Comparison of ENCODE assay signal across 17 cellular contexts in the genomic region with DNA sequence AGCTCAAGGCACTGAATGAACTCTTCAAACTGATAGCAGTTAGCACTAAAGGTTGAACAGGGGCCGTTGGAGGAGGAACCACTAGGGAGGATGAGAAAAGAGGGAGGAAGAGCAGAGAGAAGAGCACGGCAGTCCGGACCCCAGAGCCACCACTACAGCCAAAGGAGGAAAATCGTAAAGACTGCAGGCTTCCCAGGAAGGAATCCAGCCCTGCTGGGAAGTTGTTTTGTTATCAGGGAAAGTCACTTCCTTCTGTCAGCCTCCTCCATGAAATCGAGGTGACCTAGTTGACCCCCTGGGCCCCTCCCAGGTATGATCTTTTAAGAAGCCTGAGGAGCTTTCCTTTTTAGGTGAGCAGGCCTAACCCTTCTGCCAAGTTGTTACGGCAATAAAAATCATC.
DNase-seq lines count a peak whose midpoint lies in the region; ATAC-seq and TF ChIP-seq lines count a peak whose summit lies in the region.
"Had no signal": no experiment of that assay in that cellular context is flagged by ENCODE, and none has a peak within 500 bp of the region (broad histone marks: within the 10 kb centered on the region; RNA-seq: fewer than 3 reads in every experiment).

No MANE protein-coding gene starts in this region.

- H3K4me1 ChIP-seq in HEK293 (ENCODE audit: control insufficient read depth, insufficient read depth, low read length) = peaks cover 29% of the 10 kb centered on the region
- H3K4me1 ChIP-seq in mesenchymal stem cell (ENCODE audit: control insufficient read depth, insufficient read depth, low read depth, low read length) = peaks cover 8% of the 10 kb centered on the region
- peaks cover 0 to 93% (median 88%) of the 10 kb centered on the region in 4 donors for H3K4me1 ChIP-seq in sigmoid colon

- no peak overlapping the region for H3K9ac ChIP-seq in mesenchymal stem cell (ENCODE audit: low read length)

- no peak overlapping the region for H2BK12ac ChIP-seq in mesenchymal stem cell (ENCODE audit: low read length in 2 of 2)

- H3K27ac ChIP-seq in HEK293 (ENCODE audit: extremely low read depth, low read depth, low read length) (no peak overlapping the region), mesenchymal stem cell (ENCODE audit: low read length, poor library complexity, severe bottlenecking) (no peak overlapping the region), sigmoid colon (peak overlapping the region; percentile 4 to 86 (median 82))
- H3K27ac ChIP-seq: lower lobe of right lung, neutrophil, SJSA1 had no signal

- no peak for TF ChIP-seq CTCF in HEK293 (tag by site-specific recombination; IDR thresholded peaks at IDR 0.05)
- no peak for TF ChIP-seq CTCF in brain (conservative IDR thresholded peaks at IDR 0.05)
- TF ChIP-seq CTCF in sigmoid colon (IDR thresholded peaks at IDR 0.05) = no peak

- H3K4me3 Mint-ChIP-seq in brain = peak overlapping the region in 1 of 5 experiments; percentile 31

- no peaks in the 10 kb centered on the region for H3K27me3 ChIP-seq in mesenchymal stem cell (ENCODE audit: control insufficient read depth in 1 of 2, insufficient read depth in 1 of 2, low read length in 2 of 2)
- no peaks in the 10 kb centered on the region for H3K27me3 ChIP-seq in sigmoid colon
- H3K27me3 ChIP-seq: SJSA1, suprapubic skin had no signal

- H3K27ac Mint-ChIP-seq in brain = peak overlapping the region; percentile 86 to 99 (median 92)

- peaks cover 38% of the 10 kb centered on the region for H3K36me3 Mint-ChIP-seq in brain

- H2AK5ac ChIP-seq in mesenchymal stem cell (ENCODE audit: low read length, severe bottlenecking) = no peak overlapping the region

- no peak overlapping the region for H2BK120ac ChIP-seq in mesenchymal stem cell (ENCODE audit: low read depth, low read length)

- H2BK5ac ChIP-seq in mesenchymal stem cell (ENCODE audit: low read depth, low read length, poor library complexity, severe bottlenecking) = no peak overlapping the region

- no peak for DNase-seq in mesenchymal stem cell
- no peak for DNase-seq in sigmoid colon
- DNase-seq in HuH-7.5 (ENCODE audit: low spot score) = no peak
- DNase-seq in GDM1 (lab: John Stamatoyannopoulos, UW) = no peak
- no peak for DNase-seq in activated gamma-delta T cell treated with Interleukin-2 at 50 U/mL for 16 hours
- DNase-seq: activated effector memory CD4-positive, alpha-beta T cell treated with Interleukin-2 at 50 U/mL for 16 hours; COR-L47; lower lobe of right lung; NCI-H2081; NCI-H524 treated with DMSO at 0.1 percent for 48 hours; stimulated activated CD4-positive, alpha-beta T cell treated with anti-CD3 and anti-CD28 coated beads, Interleukin-4, amount 100 ng/mL, for 1 hour had no signal

- H3K4me3 ChIP-seq in HEK293 (ENCODE audit: low read depth, low read length) (no peak overlapping the region), mesenchymal stem cell (ENCODE audit: insufficient read depth in 1 of 2, low read depth in 1 of 2, low read length in 2 of 2) (no peak overlapping the region), sigmoid colon (no peak overlapping the region)
- H3K4me3 ChIP-seq: lower lobe of right lung, SJSA1, suprapubic skin had no signal

- no peak overlapping the region for H3K4ac ChIP-seq in mesenchymal stem cell (ENCODE audit: low read depth in 1 of 2, low read length in 2 of 2)

- no peaks in the 10 kb centered on the region for H3K9me3 ChIP-seq in HEK293 (ENCODE audit: control insufficient read depth, insufficient read depth, low read depth, low read length)
- no peaks in the 10 kb centered on the region for H3K9me3 ChIP-seq in mesenchymal stem cell (ENCODE audit: control insufficient read depth, low read length)
- no peaks in the 10 kb centered on the region for H3K9me3 ChIP-seq in sigmoid colon
- H3K9me3 ChIP-seq: lower lobe of right lung, neutrophil, SJSA1, suprapubic skin had no signal

- intact Hi-C loops in sigmoid colon (cut with DNase I) = loop anchor here (5.0 to 10.0 kb wide), 2 partner anchors 305 to 418 kb away; no protein-coding TSS in a partner anchor

- no peak overlapping the region for H4K91ac ChIP-seq in mesenchymal stem cell (ENCODE audit: low read length)

- POLR2A ChIA-PET in HEK293 (lab: Yijun Ruan, JAX) = no interaction called here

- CTCF ChIA-PET in HEK293 (lab: Yijun Ruan, JAX) = no interaction called here

- no peak for TF ChIP-seq POLR2A in sigmoid colon (IDR thresholded peaks at IDR 0.05)

- no peak for ATAC-seq in HG03469 (IDR thresholded peaks at IDR 0.05; ENCODE audit: unreplicated experiment)
- ATAC-seq: lower lobe of right lung had no signal

- peaks cover 3% of the 10 kb centered on the region for H3K27me3 Mint-ChIP-seq in brain

- H4K8ac ChIP-seq in mesenchymal stem cell (ENCODE audit: low read length) = peak overlapping the region; percentile 71

- H3K23ac ChIP-seq in mesenchymal stem cell (ENCODE audit: low read length in 2 of 2) = no peak overlapping the region

- no peak overlapping the region for H2BK15ac ChIP-seq in mesenchymal stem cell (ENCODE audit: low read depth, poor library complexity, severe bottlenecking)

- H3K18ac ChIP-seq in mesenchymal stem cell (ENCODE audit: low read depth in 1 of 2, low read length in 2 of 2) = no peak overlapping the region

- H3K14ac ChIP-seq in mesenchymal stem cell (ENCODE audit: low read length in 2 of 2) = no peak overlapping the region

- no peak for TF ChIP-seq EP300 in sigmoid colon (IDR thresholded peaks at IDR 0.05)

- H3K36me3 ChIP-seq in HEK293 (ENCODE audit: control insufficient read depth in 2 of 2, insufficient read depth in 1 of 2, low read length in 2 of 2) (no peaks in the 10 kb centered on the region), mesenchymal stem cell (ENCODE audit: control insufficient read depth in 1 of 2, insufficient read depth in 2 of 2, low read depth in 1 of 2, low read length in 2 of 2) (peaks cover 0 to 9% of the 10 kb centered on the region in 2 experiments), sigmoid colon (peaks cover 0 to 1% (median 0%) of the 10 kb centered on the region in 4 donors)
- H3K36me3 ChIP-seq: neutrophil, SJSA1, suprapubic skin had no signal

- peaks cover 96% of the 10 kb centered on the region for H3K4me1 Mint-ChIP-seq in brain

- 46% methylated on average over 5 of the region's 6 CpGs for WGBS in mesenchymal stem cell
- 18 to 53% methylated on average over 6 of the region's 6 CpGs for whole genome bisulfite sequencing in sigmoid colon, 2 donors

- no peak overlapping the region for H2AFZ ChIP-seq in mesenchymal stem cell (ENCODE audit: low read depth, low read length)

- no peak overlapping the region for H3K4me2 ChIP-seq in mesenchymal stem cell (ENCODE audit: low read length, poor library complexity, severe bottlenecking)

- H3K79me1 ChIP-seq in mesenchymal stem cell (replicated peaks; ENCODE audit: low read length, poor library complexity, severe bottlenecking) = peaks cover 2% of the 10 kb centered on the region

- H3K9me3 Mint-ChIP-seq in brain = peaks cover 0 to 2% (median 0%) of the 10 kb centered on the region in 5 experiments

TF ChIP-seq in HEK293, 187 proteins besides CTCF, POLR2A, EP300 and RAD21:
- TF ChIP-seq KLF17 (tag by site-specific recombination; IDR thresholded peaks at IDR 0.05) (0 out of 2 replicates have a peak, but pooled peaks have one; percentile 31), ZNF777 (tag by site-specific recombination; IDR thresholded peaks at IDR 0.05; ENCODE audit: borderline replicate concordance) (no peak), ZNF292 (tag by site-specific recombination; IDR thresholded peaks at IDR 0.05; ENCODE audit: borderline replicate concordance, low read depth) (no peak), ZNF521 (tag by site-specific recombination; IDR thresholded peaks at IDR 0.05) (no peak), ZIC2 (tag by site-specific recombination; IDR thresholded peaks at IDR 0.05) (peak; percentile 68), ZNF2 (tag by site-specific recombination; IDR thresholded peaks at IDR 0.05) (no peak), ZNF23 (tag by site-specific recombination; IDR thresholded peaks at IDR 0.05; ENCODE audit: borderline replicate concordance) (no peak), ZNF341 (tag by site-specific recombination; IDR thresholded peaks at IDR 0.05; ENCODE audit: low read depth) (peak; percentile 73)
- TF ChIP-seq, protein P1, sequence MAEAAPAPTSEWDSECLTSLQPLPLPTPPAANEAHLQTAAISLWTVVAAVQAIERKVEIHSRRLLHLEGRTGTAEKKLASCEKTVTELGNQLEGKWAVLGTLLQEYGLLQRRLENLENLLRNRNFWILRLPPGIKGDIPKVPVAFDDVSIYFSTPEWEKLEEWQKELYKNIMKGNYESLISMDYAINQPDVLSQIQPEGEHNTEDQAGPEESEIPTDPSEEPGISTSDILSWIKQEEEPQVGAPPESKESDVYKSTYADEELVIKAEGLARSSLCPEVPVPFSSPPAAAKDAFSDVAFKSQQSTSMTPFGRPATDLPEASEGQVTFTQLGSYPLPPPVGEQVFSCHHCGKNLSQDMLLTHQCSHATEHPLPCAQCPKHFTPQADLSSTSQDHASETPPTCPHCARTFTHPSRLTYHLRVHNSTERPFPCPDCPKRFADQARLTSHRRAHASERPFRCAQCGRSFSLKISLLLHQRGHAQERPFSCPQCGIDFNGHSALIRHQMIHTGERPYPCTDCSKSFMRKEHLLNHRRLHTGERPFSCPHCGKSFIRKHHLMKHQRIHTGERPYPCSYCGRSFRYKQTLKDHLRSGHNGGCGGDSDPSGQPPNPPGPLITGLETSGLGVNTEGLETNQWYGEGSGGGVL (tag by site-specific recombination; IDR thresholded peaks at IDR 0.05) = no peak

Comparison
In these comparisons a context has a peak if more than half of its experiments do, and no peak if none do; other contexts are left out.
1. H3K27ac ChIP-seq: peak in sigmoid colon (4 of 4); none in HEK293 (single experiment) and mesenchymal stem cell (single experiment).